13 cellular contexts compared by ENCODE assay signal in the genomic region with DNA sequence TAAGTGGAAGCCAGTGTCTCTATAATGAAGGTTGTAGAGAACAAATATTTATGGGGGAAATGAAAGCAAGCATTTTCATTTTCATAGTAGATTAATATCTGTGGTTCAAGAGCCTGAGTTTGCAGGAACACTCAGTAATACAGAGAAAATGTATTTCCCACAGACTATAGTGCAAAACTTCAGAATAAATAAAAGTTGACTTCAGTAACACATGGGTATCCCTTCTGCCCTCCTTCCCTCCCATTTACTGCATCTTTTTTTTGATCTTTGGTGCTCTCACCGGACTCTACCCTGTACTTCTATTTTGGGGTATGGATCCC.
DNase-seq lines count a peak whose midpoint lies in the region; ATAC-seq, FAIRE-seq and TF ChIP-seq lines count a peak whose summit lies in the region.
"Had no signal": no experiment of that assay in that cellular context is flagged by ENCODE, and none has a peak within 500 bp of the region (broad histone marks: within the 10 kb centered on the region; RNA-seq: fewer than 3 reads in every experiment).

No MANE protein-coding gene starts in this region.

- no peaks in the 10 kb centered on the region for H3K27me3 ChIP-seq in CD4-positive, alpha-beta memory T cell (ENCODE audit: insufficient read depth, low read length)
- H3K27me3 ChIP-seq in uterus (no peaks in the 10 kb centered on the region), colonic mucosa (no peaks in the 10 kb centered on the region)
- H3K27me3 ChIP-seq: BLaER1 treated with 17β-estradiol and CSF1 and Interleukin-3, amounts not matched to agents 10 nM and 100 nM; cardiac muscle cell had no signal

- intact Hi-C loops in CD4-positive, alpha-beta memory T cell (cut with micrococcal nuclease): loop anchor here (5.0 kb wide), 1 partner anchor 158 kb away; no protein-coding TSS in a partner anchor
- intact Hi-C loops in kidney (cut with DNase I): no loop called here
- intact Hi-C loops in uterus (cut with DNase I; ENCODE audit: low total_unique reads): no loop called here
- intact Hi-C loops in colonic mucosa (cut with DNase I): no loop called here

- CTCF ChIA-PET in CD4-positive, alpha-beta memory T cell (lab: Charles Lee; ENCODE audit: partially characterized antibody): interaction anchor here (0.9 to 1.9 kb wide), 3 partner anchors 14 to 113 kb away, joined by 3 to 8 read pairs (median 4); no protein-coding TSS in a partner anchor

- POLR2A ChIA-PET in CD4-positive, alpha-beta memory T cell (lab: Charles Lee; ENCODE audit: partially characterized antibody): interaction anchor here (1.0 to 3.2 kb wide), 7 partner anchors 21 to 156 kb away, joined by 4 to 13 read pairs (median 5); a partner anchor contains a TSS

- TF ChIP-seq POLR2A in uterus (IDR thresholded peaks at IDR 0.05): no peak

- H3K9ac ChIP-seq in kidney (ENCODE audit: low read length in 2 of 2): no peak overlapping the region
- no peak overlapping the region for H3K9ac ChIP-seq in colonic mucosa (ENCODE audit: low read depth in 2 of 2, low read length in 2 of 2)
- H3K9ac ChIP-seq: BLaER1 treated with 17β-estradiol and CSF1 and Interleukin-3, amounts not matched to agents 10 nM and 100 nM had no signal

- H3K9me3 ChIP-seq in CD4-positive, alpha-beta memory T cell (ENCODE audit: control insufficient read depth in 1 of 2, low read length in 2 of 2): no peaks in the 10 kb centered on the region
- H3K9me3 ChIP-seq in kidney (ENCODE audit: control insufficient read depth in 1 of 2, low read length in 2 of 2) (no peaks in the 10 kb centered on the region), uterus (no peaks in the 10 kb centered on the region), colonic mucosa (no peaks in the 10 kb centered on the region)

- H3K4me1 Mint-ChIP-seq in CD4-positive, alpha-beta memory T cell: peaks cover 35 to 62% (median 50%) of the 10 kb centered on the region in 4 donors
- peaks cover 43% of the 10 kb centered on the region for H3K4me1 Mint-ChIP-seq in activated naive CD8-positive, alpha-beta T cell treated with anti-CD3 and anti-CD28 coated beads for 36 hours

- H3K4me1 ChIP-seq in CD4-positive, alpha-beta memory T cell (ENCODE audit: insufficient read depth, low read length): peaks cover 37% of the 10 kb centered on the region
- H3K4me1 ChIP-seq in kidney (ENCODE audit: control insufficient read depth in 1 of 2, insufficient read depth in 1 of 2, low read depth in 1 of 2, low read length in 2 of 2) (no peaks in the 10 kb centered on the region), uterus (no peaks in the 10 kb centered on the region), colonic mucosa (no peaks in the 10 kb centered on the region)

- H3K27me3 Mint-ChIP-seq in CD4-positive, alpha-beta memory T cell: no peaks in the 10 kb centered on the region
- no peaks in the 10 kb centered on the region for H3K27me3 Mint-ChIP-seq in activated naive CD8-positive, alpha-beta T cell treated with anti-CD3 and anti-CD28 coated beads for 36 hours

- H3K4me3 Mint-ChIP-seq in CD4-positive, alpha-beta memory T cell: peak overlapping the region; percentile 70 to 95 (median 83)
- peak overlapping the region; percentile 87 for H3K4me3 Mint-ChIP-seq in activated naive CD8-positive, alpha-beta T cell treated with anti-CD3 and anti-CD28 coated beads for 36 hours

- ATAC-seq in GM18858 (IDR thresholded peaks at IDR 0.05; ENCODE audit: unreplicated experiment): peak; percentile 52
- peak; percentile 52 for ATAC-seq in HG03342 (IDR thresholded peaks at IDR 0.05; ENCODE audit: unreplicated experiment)

- H3K4me3 ChIP-seq in CD4-positive, alpha-beta memory T cell (ENCODE audit: low read length in 2 of 2): no peak overlapping the region
- no peak overlapping the region for H3K4me3 ChIP-seq in kidney (ENCODE audit: low read length in 2 of 2)
- no peak overlapping the region for H3K4me3 ChIP-seq in uterus
- H3K4me3 ChIP-seq in colonic mucosa: no peak overlapping the region
- H3K4me3 ChIP-seq: BLaER1 treated with 17β-estradiol and CSF1 and Interleukin-3, amounts not matched to agents 10 nM and 100 nM; cardiac muscle cell had no signal

- peaks cover 3 to 5% of the 10 kb centered on the region in 2 donors for H3K36me3 Mint-ChIP-seq in CD4-positive, alpha-beta memory T cell
- H3K36me3 Mint-ChIP-seq in activated naive CD8-positive, alpha-beta T cell treated with anti-CD3 and anti-CD28 coated beads for 36 hours: peaks cover 48% of the 10 kb centered on the region

- no peak for DNase-seq in CD4-positive, alpha-beta memory T cell
- no peak for DNase-seq in activated naive CD8-positive, alpha-beta T cell treated with anti-CD3 and anti-CD28 coated beads for 36 hours
- DNase-seq in kidney (no peak), uterus (no peak), GM19238 (ENCODE audit: insufficient read length, low spot score) (no peak), colonic mucosa (no peak)
- DNase-seq: MV-4-11; NCI-H510A treated with DMSO at 0.1 percent for 48 hours; stimulated activated CD4-positive, alpha-beta T cell treated with anti-CD3 and anti-CD28 coated beads, Interleukin-15, amount 100 ng/mL, for 24 hours had no signal

- no peak for FAIRE-seq in kidney (lab: Jason Lieb, UNC)

- TF ChIP-seq CTCF in kidney (IDR thresholded peaks at IDR 0.05; ENCODE audit: borderline replicate concordance, extremely low read depth, insufficient read depth) (no peak), uterus (IDR thresholded peaks at IDR 0.05) (no peak), colonic mucosa (IDR thresholded peaks at IDR 0.05) (no peak)

- H3K36me3 ChIP-seq in CD4-positive, alpha-beta memory T cell (ENCODE audit: insufficient read depth, low read length): no peaks in the 10 kb centered on the region
- no peaks in the 10 kb centered on the region for H3K36me3 ChIP-seq in kidney (ENCODE audit: control insufficient read depth in 1 of 2, insufficient read depth in 2 of 2, low read length in 2 of 2)
- no peaks in the 10 kb centered on the region for H3K36me3 ChIP-seq in uterus
- no peaks in the 10 kb centered on the region for H3K36me3 ChIP-seq in colonic mucosa
- H3K36me3 ChIP-seq: BLaER1 treated with 17β-estradiol and CSF1 and Interleukin-3, amounts not matched to agents 10 nM and 100 nM; cardiac muscle cell had no signal

- H3K27ac Mint-ChIP-seq in CD4-positive, alpha-beta memory T cell: peak overlapping the region; percentile 75 to 94 (median 90)
- peak overlapping the region; percentile 99 for H3K27ac Mint-ChIP-seq in activated naive CD8-positive, alpha-beta T cell treated with anti-CD3 and anti-CD28 coated beads for 36 hours

- H3K9me3 Mint-ChIP-seq in CD4-positive, alpha-beta memory T cell: peaks cover 0 to under 1% (median 0%) of the 10 kb centered on the region in 8 donors
- peaks cover 27% of the 10 kb centered on the region for H3K9me3 Mint-ChIP-seq in activated naive CD8-positive, alpha-beta T cell treated with anti-CD3 and anti-CD28 coated beads for 36 hours

- no peak overlapping the region for H3K27ac ChIP-seq in CD4-positive, alpha-beta memory T cell (ENCODE audit: low read depth, low read length)
- H3K27ac ChIP-seq in kidney (ENCODE audit: low read depth in 2 of 2, low read length in 2 of 2): no peak overlapping the region
- no peak overlapping the region for H3K27ac ChIP-seq in uterus
- no peak overlapping the region for H3K27ac ChIP-seq in colonic mucosa
- H3K27ac ChIP-seq: BLaER1 treated with 17β-estradiol and CSF1 and Interleukin-3, amounts not matched to agents 10 nM and 100 nM; cardiac muscle cell had no signal
